1 cellular context compared by ENCODE assay signal in genomic region chr10:118960166-118961090, GRCh38.
TF ChIP-seq lines count a peak whose summit lies in the region.

No MANE protein-coding gene starts in this region.

TF ChIP-seq in H1, 55 proteins besides CTCF, POLR2A, EP300 and RAD21 (continued from another document):
- TF ChIP-seq CHD7 (IDR thresholded peaks at IDR 0.05; ENCODE audit: insufficient replicate concordance, low read length) (no peak), TEAD4 (IDR thresholded peaks at IDR 0.05; ENCODE audit: low read depth, low read length) (no peak), BACH1 (IDR thresholded peaks at IDR 0.05; ENCODE audit: low read length) (no peak), CBX5 (IDR thresholded peaks at IDR 0.05; ENCODE audit: low read depth, low read length) (no peak), HDAC2 (IDR thresholded peaks at IDR 0.05; ENCODE audit: borderline replicate concordance in 1 of 2, low read depth in 2 of 2, low read length in 2 of 2) (no peak), SRF (IDR thresholded peaks at IDR 0.05; ENCODE audit: low read depth, low read length) (no peak), KDM4A (IDR thresholded peaks at IDR 0.05; ENCODE audit: low read depth, low read length, severe bottlenecking) (no peak), HDAC6 (IDR thresholded peaks at IDR 0.05; ENCODE audit: low read depth, low read length) (no peak), ZNF274 (IDR thresholded peaks at IDR 0.05; ENCODE audit: borderline replicate concordance, extremely low read depth, low read length) (no peak)
